22 cellular contexts compared by ENCODE assay signal in genomic region chr10:70120417-70120816, GRCh38. TPM values are rescaled to one million over a fixed set of nuclear protein-coding genes. Genes with fewer than 3 reads are reported as not detected.
DNase-seq lines count a peak whose midpoint lies in the region; ATAC-seq and TF ChIP-seq lines count a peak whose summit lies in the region.
"Had no signal": no experiment of that assay in that cellular context is flagged by ENCODE, and none has a peak within 500 bp of the region (broad histone marks: within the 10 kb centered on the region; RNA-seq: fewer than 3 reads in every experiment).

No MANE protein-coding gene starts in this region.

- H3K36me3 ChIP-seq in breast epithelium (no peaks in the 10 kb centered on the region), subcutaneous abdominal adipose tissue (ENCODE audit: control insufficient read depth in 5 of 5, insufficient read depth in 5 of 5, low read length in 5 of 5) (peaks cover 6 to 77% (median 69%) of the 10 kb centered on the region in 5 donors)
- H3K36me3 ChIP-seq: BE2C had no signal

- no peaks in the 10 kb centered on the region for H3K4me1 ChIP-seq in breast epithelium
- peaks cover 2 to 76% (median 59%) of the 10 kb centered on the region in 5 donors for H3K4me1 ChIP-seq in subcutaneous abdominal adipose tissue (ENCODE audit: control insufficient read depth in 5 of 5, insufficient read depth in 5 of 5, low read length in 5 of 5)
- H3K4me1 ChIP-seq: A549, BE2C had no signal

- no peaks in the 10 kb centered on the region for H3K4me1 Mint-ChIP-seq in neural crest cell

- H3K27ac ChIP-seq in breast epithelium (peak overlapping the region in 1 of 2 donors; percentile 13), subcutaneous abdominal adipose tissue (ENCODE audit: low read depth, low read length) (peak overlapping the region; percentile 55)
- H3K27ac ChIP-seq: A549; BLaER1 treated with 17β-estradiol and CSF1 and Interleukin-3, amounts not matched to agents 10 nM and 100 nM; GM23248 had no signal

- peak overlapping the region; percentile 27 for H3K27ac Mint-ChIP-seq in neural crest cell (ENCODE audit: unreplicated experiment)
- H3K27ac Mint-ChIP-seq: CD4-positive, alpha-beta T cell; HFFc6 had no signal

- intact Hi-C loops in breast epithelium (cut with DNase I; ENCODE audit: low total_unique reads), result no loop called here

- no peaks in the 10 kb centered on the region for H3K27me3 Mint-ChIP-seq in neural crest cell (ENCODE audit: low read depth)
- H3K27me3 Mint-ChIP-seq: CD4-positive, alpha-beta T cell; CD8-positive, alpha-beta memory T cell had no signal

- in situ Hi-C loops in T47D (cut with HindIII; ENCODE audit: low pct_unique_long_range_greater_than_20kb, low sequenced_read_pairs) (no loop called here), G401 (cut with HindIII; ENCODE audit: low sequenced_read_pairs) (no loop called here)

- H3K27me3 ChIP-seq in breast epithelium (no peaks in the 10 kb centered on the region), subcutaneous abdominal adipose tissue (ENCODE audit: control insufficient read depth in 5 of 5, insufficient read depth in 4 of 5, low read length in 5 of 5) (no peaks in the 10 kb centered on the region)
- H3K27me3 ChIP-seq: BE2C; BLaER1 treated with 17β-estradiol and CSF1 and Interleukin-3, amounts not matched to agents 10 nM and 100 nM had no signal

- no peak for TF ChIP-seq POLR2A in breast epithelium (IDR thresholded peaks at IDR 0.05)

- no peak overlapping the region for H3K9ac ChIP-seq in subcutaneous abdominal adipose tissue (ENCODE audit: low read length in 5 of 5)
- H3K9ac ChIP-seq: BLaER1 treated with 17β-estradiol and CSF1 and Interleukin-3, amounts not matched to agents 10 nM and 100 nM; GM23248 had no signal

- H3K9me3 ChIP-seq in breast epithelium (no peaks in the 10 kb centered on the region), subcutaneous abdominal adipose tissue (ENCODE audit: control insufficient read depth in 5 of 5, low read length in 5 of 5) (no peaks in the 10 kb centered on the region)
- H3K9me3 ChIP-seq: A549, BE2C had no signal

- no peaks in the 10 kb centered on the region for H3K9me3 Mint-ChIP-seq in neural crest cell
- H3K9me3 Mint-ChIP-seq: CD4-positive, alpha-beta T cell; CD8-positive, alpha-beta memory T cell; HFFc6 had no signal

- DNase-seq in T47D (ENCODE audit: low read depth in 1 of 2, low spot score in 1 of 2), result peak; percentile 43 to 63
- DNase-seq in breast epithelium (ENCODE audit: low spot score in 2 of 2), result no peak
- DNase-seq in neural crest cell (ENCODE audit: low read depth, low spot score), result no peak
- DNase-seq in G401 (ENCODE audit: low spot score), result no peak
- DNase-seq in D341Med (ENCODE audit: low spot score), result no peak
- DNase-seq: 8988T; ACHN; AML-193; BE2C; CD4-positive, alpha-beta T cell; DMS53; DMS79 treated with DMSO at 0.1 percent for 48 hours; GM23248; H9; HFFc6 had no signal

- H3K4me3 Mint-ChIP-seq in neural crest cell, result no peak overlapping the region
- H3K4me3 Mint-ChIP-seq: CD14-positive monocyte; CD4-positive, alpha-beta T cell; CD8-positive, alpha-beta memory T cell; H9; HFFc6 had no signal

- no peak for ATAC-seq in GM21515 (IDR thresholded peaks at IDR 0.05; ENCODE audit: unreplicated experiment)
- ATAC-seq: A549, HCT116 had no signal

- H3K4me3 ChIP-seq in breast epithelium, result no peak overlapping the region
- H3K4me3 ChIP-seq in subcutaneous abdominal adipose tissue (ENCODE audit: low read depth in 1 of 5, low read length in 5 of 5), result no peak overlapping the region
- H3K4me3 ChIP-seq: A549; BLaER1 treated with 17β-estradiol and CSF1 and Interleukin-3, amounts not matched to agents 10 nM and 100 nM; GM23248 had no signal

- H3K36me3 Mint-ChIP-seq in neural crest cell (ENCODE audit: low read depth), result no peaks in the 10 kb centered on the region

- no peak for TF ChIP-seq CTCF in breast epithelium (IDR thresholded peaks at IDR 0.05)
- TF ChIP-seq CTCF in neural crest cell (conservative IDR thresholded peaks at IDR 0.05), result no peak

RNA-seq across cellular contexts. Expression of gene AIFM2, which starts 12.2 kb away (rescaled TPM):
- total RNA-seq in breast epithelium, result 10 to 100 TPM; 14.3 to 42.1 (median 33.1) TPM
- total RNA-seq in neural crest cell, result 2.8 TPM in 2 replicates
- total RNA-seq in G401 (2014; rRNA removed; shearing (Covaris generic)), result 0.74 and 0.78 TPM in 2 replicates

RNA-seq across cellular contexts. Expression of gene TYSND1, which starts 26.1 kb away (rescaled TPM):
- total RNA-seq in breast epithelium, result 10 to 100 TPM; 12.5 to 19.9 (median 19.7) TPM
- total RNA-seq in neural crest cell, result 17.6 and 17.7 TPM in 2 replicates
- total RNA-seq in G401 (2014; rRNA removed; shearing (Covaris generic)), result 29.9 and 30.4 TPM in 2 replicates

RNA-seq across cellular contexts. Expression of gene SAR1A, which starts 49.9 kb away (rescaled TPM):
- total RNA-seq in breast epithelium, result 10 to 100 TPM; 87.5 to 95.4 (median 95.4) TPM
- total RNA-seq in neural crest cell, result 120 and 124 TPM in 2 replicates
- 40.0 and 53.1 TPM in 2 replicates for total RNA-seq in G401 (2014; rRNA removed; shearing (Covaris generic))

Comparison
In these comparisons a context has a peak if more than half of its experiments do, and no peak if none do; other contexts are left out.
1. DNase-seq: peak in T47D (2 of 2); none in breast epithelium (0 of 2), neural crest cell (single experiment), G401 (single experiment) and D341Med (single experiment).